26 cellular contexts compared by ENCODE assay signal in genomic region chr12:40522837-40523236, GRCh38.
"Had no signal": no experiment of that assay in that cellular context is flagged by ENCODE, and none has a peak within 500 bp of the region (broad histone marks: within the 10 kb centered on the region; RNA-seq: fewer than 3 reads in every experiment).

No MANE protein-coding gene starts in this region.

- H3K27ac ChIP-seq: stomach, suprapubic skin, thoracic aorta, thyroid gland, tibial artery, tibial nerve, upper lobe of left lung, upper lobe of right lung, uterus, vagina had no signal

- ATAC-seq: stimulated activated effector memory CD8-positive, alpha-beta T cell treated with anti-CD3 and anti-CD28 coated beads, Interleukin-12 subunit alpha, Interleukin-12 subunit beta, amount 100 ng/mL, for 72 hours; stimulated activated memory B cell treated with anti-CD40 and anti-IgM and Interleukin-4, amounts not matched to agents 10 μg/mL and 1 μg/mL and 100 μg/mL, for 72 hours; stimulated activated naive B cell treated with anti-CD40 and anti-IgM and Interleukin-4, amounts not matched to agents 10 μg/mL and 1 μg/mL and 100 μg/mL, for 72 hours; stimulated activated naive CD8-positive, alpha-beta T cell treated with anti-CD3 and anti-CD28 coated beads, Interleukin-15, amount 100 ng/mL, for 72 hours; stimulated activated naive CD8-positive, alpha-beta T cell treated with anti-CD3 and anti-CD28 coated beads, Interleukin-15, Interleukin-2, amounts not matched to agents 100 U/mL and 50 U/mL, for 24 hours; upper lobe of right lung had no signal

- FAIRE-seq: urothelium cell line had no signal

- H3K27me3 ChIP-seq: stomach, suprapubic skin, thyroid gland, tibial artery, tibial nerve, upper lobe of left lung, upper lobe of right lung, uterus, vagina had no signal

- H3K36me3 ChIP-seq: stomach, suprapubic skin, thoracic aorta, thyroid gland, tibial artery, tibial nerve, upper lobe of left lung, upper lobe of right lung, uterus, vagina had no signal

- H3K4me1 ChIP-seq: stomach, suprapubic skin, thyroid gland, tibial artery, tibial nerve, upper lobe of left lung, upper lobe of right lung, uterus, vagina had no signal

- DNase-seq: stimulated activated CD4-positive, alpha-beta T cell treated with anti-CD3 and anti-CD28 coated beads, Interleukin-2, amount 100 ng/mL, for 24 hours; stimulated activated CD4-positive, alpha-beta T cell treated with anti-CD3 and anti-CD28 coated beads, Interleukin-2, amount 100 ng/mL, for 48 hours; stimulated activated CD4-positive, alpha-beta T cell treated with anti-CD3 and anti-CD28 coated beads, Interleukin-4, amount 100 ng/mL, for 1 hour; stimulated activated CD4-positive, alpha-beta T cell treated with anti-CD3 and anti-CD28 coated beads, Interleukin-4, amount 100 ng/mL, for 24 hours; stimulated activated CD4-positive, alpha-beta T cell treated with anti-CD3 and anti-CD28 coated beads, Interleukin-4, amount 100 ng/mL, for 4 hours; stimulated activated CD8-positive, alpha-beta memory T cell treated with anti-CD3 and anti-CD28 coated beads, Interleukin-4, amount 100 ng/mL, for 48 hours; stimulated activated naive B cell treated with anti-CD40 and anti-IgM and Interleukin-4, amounts not matched to agents 10 μg/mL and 1 μg/mL and 100 μg/mL, for 72 hours; stimulated activated naive CD4-positive, alpha-beta T cell; stimulated activated naive CD4-positive, alpha-beta T cell treated with Interleukin-2 at 50 U/mL for 16 hours; stimulated activated naive CD8-positive, alpha-beta T cell treated with anti-CD3 and anti-CD28 coated beads, Interleukin-15, amount 100 ng/mL, for 72 hours; stimulated activated naive CD8-positive, alpha-beta T cell treated with anti-CD3 and anti-CD28 coated beads, Interleukin-15, Interleukin-2, amounts not matched to agents 100 U/mL and 50 U/mL, for 24 hours; stomach; substantia nigra; thyroid gland; tibial artery; trophoblast cell; upper lobe of left lung; upper lobe of right lung; uterus had no signal

- H3K4me3 ChIP-seq: stomach, suprapubic skin, thoracic aorta, thyroid gland, tibial artery, tibial nerve, upper lobe of left lung, upper lobe of right lung, uterus, vagina had no signal

- H3K9me3 ChIP-seq: stomach, suprapubic skin, thoracic aorta, thyroid gland, tibial artery, tibial nerve, upper lobe of left lung, upper lobe of right lung, uterus, vagina had no signal
